34 cellular contexts compared by ENCODE assay signal in the genomic region with DNA sequence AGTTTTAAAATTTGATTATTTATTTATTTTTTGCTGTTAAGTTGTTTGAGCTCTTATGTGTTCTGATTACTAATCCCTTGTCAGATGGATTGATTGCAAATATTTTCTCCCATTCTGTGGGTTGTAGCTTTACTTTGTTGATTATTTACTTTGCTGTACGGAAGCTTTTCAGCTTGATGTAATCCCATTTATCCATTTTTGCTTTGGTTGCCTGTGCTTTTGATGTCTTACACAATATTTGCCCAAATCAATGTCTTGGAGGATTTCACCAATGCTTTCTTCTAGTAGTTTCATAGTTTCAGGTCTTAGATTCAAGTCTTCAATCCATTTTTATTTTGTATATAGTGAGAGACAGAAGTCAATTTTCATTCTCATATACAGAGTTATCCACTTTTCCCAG.
"Had no signal": no experiment of that assay in that cellular context is flagged by ENCODE, and none has a peak within 500 bp of the region (broad histone marks: within the 10 kb centered on the region; RNA-seq: fewer than 3 reads in every experiment).

No MANE protein-coding gene starts in this region.

- H3K27me3 ChIP-seq: MG63 had no signal

- H3K9me3 ChIP-seq: MG63 had no signal

- DNase-seq: Karpas-422, Kasumi-1, MG63, MM.1S, MV-4-11, NCI-H1048, NCI-H1092, NCI-H1092 treated with DMSO at 0.1 percent for 48 hours, NCI-H1105, NCI-H1105 treated with DMSO at 0.1 percent for 48 hours, NCI-H1417, NCI-H1417 treated with DMSO at 0.1 percent for 48 hours, NCI-H1436, NCI-H1436 treated with DMSO at 0.1 percent for 48 hours, NCI-H146, NCI-H1694, NCI-H1694 treated with DMSO at 0.1 percent for 48 hours, NCI-H187, NCI-H187 treated with DMSO at 0.1 percent for 48 hours, NCI-H1930, NCI-H2029, NCI-H2029 treated with DMSO at 0.1 percent for 48 hours, NCI-H2081, NCI-H2081 treated with DMSO at 0.1 percent for 48 hours, NCI-H2107, NCI-H2171, NCI-H2171 treated with DMSO at 0.1 percent for 48 hours, NCI-H2227 treated with DMSO at 0.1 percent for 48 hours, NCI-H226, NCI-H345, NCI-H446, NCI-H446 treated with DMSO at 0.1 percent for 48 hours, NCI-H510A, NCI-H510A treated with DMSO at 0.1 percent for 48 hours had no signal

- H3K4me3 ChIP-seq: MG63 had no signal

- H3K36me3 ChIP-seq: MG63 had no signal
